ENCODE assay signal across 8 cellular contexts in genomic region chr15:82261566-82262421, GRCh38. TPM values are rescaled to one million over a fixed set of nuclear protein-coding genes. Genes with fewer than 3 reads are reported as not detected.
DNase-seq lines count a peak whose midpoint lies in the region; ATAC-seq and TF ChIP-seq lines count a peak whose summit lies in the region.
"Not testable (repeated sequence)": the region's sequence is repeated elsewhere in the genome, so short reads cannot be mapped to it uniquely, and the experiment has no call there.

No MANE protein-coding gene starts in this region.

- H3K9me2 ChIP-seq in OCI-LY1 (ENCODE audit: low read depth, low read length) = not testable (repeated sequence)

- 4% methylated on average over 19 of the region's 19 CpGs for WGBS in esophagus muscularis mucosa

- intact Hi-C loops in esophagus muscularis mucosa (cut with DNase I) = not testable (repeated sequence)

- H3K4me2 ChIP-seq in OCI-LY1 (ENCODE audit: low read length) = peak overlapping the region; percentile 78

- H3K4me3 ChIP-seq in OCI-LY1 (ENCODE audit: low read depth, low read length, poor library complexity, severe bottlenecking) (peak overlapping the region; percentile 95), esophagus muscularis mucosa (peak overlapping the region; percentile 81 to 87 (median 84)), mononuclear cell (ENCODE audit: low read length) (peak overlapping the region; percentile 67)

- H4K20me1 ChIP-seq in OCI-LY1 (ENCODE audit: insufficient read depth, low read length) = not testable (repeated sequence)

- H2AFZ ChIP-seq in OCI-LY1 (ENCODE audit: low read length) = peak overlapping the region; percentile 78; the same call in 1 of the 2 replicates

- H3K9ac ChIP-seq in OCI-LY1 (ENCODE audit: low read length) = peak overlapping the region; percentile 84

- H3K4me1 ChIP-seq in OCI-LY1 (ENCODE audit: insufficient read depth, low read length, severe bottlenecking) = peaks cover 26% of the 10 kb centered on the region
- peaks cover 15 to 34% (median 25%) of the 10 kb centered on the region in 4 donors for H3K4me1 ChIP-seq in esophagus muscularis mucosa
- H3K4me1 ChIP-seq in mononuclear cell (ENCODE audit: insufficient read depth, low read length) = peaks cover 19% of the 10 kb centered on the region

- in situ Hi-C loops in Caki2 (cut with HindIII; ENCODE audit: low pct_unique_long_range_greater_than_20kb, low sequenced_read_pairs) = not testable (repeated sequence)

- not testable (repeated sequence) for H3K79me2 ChIP-seq in OCI-LY1 (ENCODE audit: insufficient read depth, low read length)

- TF ChIP-seq POLR2A in esophagus muscularis mucosa (IDR thresholded peaks at IDR 0.05; ENCODE audit: low read depth) = not testable (repeated sequence)

- H3K36me3 ChIP-seq in OCI-LY1 (ENCODE audit: insufficient read depth, low read length) (peaks cover 17% of the 10 kb centered on the region; the same call in 1 of the 2 replicates), esophagus muscularis mucosa (peaks cover 6 to 19% (median 9%) of the 10 kb centered on the region in 4 donors)

- H3K27ac ChIP-seq in OCI-LY1 (ENCODE audit: low read depth, low read length, poor library complexity, severe bottlenecking) (peak overlapping the region; percentile 50), esophagus muscularis mucosa (replicated peaks in 1 of 4) (peak overlapping the region; percentile 77 to 89 (median 82))

- peak; percentile 61 for DNase-seq in Caki2 (ENCODE audit: low read depth)
- peak; percentile 1 for DNase-seq in activated T-helper 1 cell treated with Interleukin-2 at 50 U/mL for 16 hours (ENCODE audit: low read depth)
- not testable (repeated sequence) for DNase-seq in esophagus muscularis mucosa (ENCODE audit: extremely low spot score)
- DNase-seq in stimulated activated CD8-positive, alpha-beta memory T cell treated with anti-CD3 and anti-CD28 coated beads, Interleukin-4, amount 100 ng/mL, for 24 hours (ENCODE audit: low read depth) = peak; percentile 15

- TF ChIP-seq CTCF in OCI-LY1 (IDR thresholded peaks at IDR 0.05; ENCODE audit: low read length); esophagus muscularis mucosa (IDR thresholded peaks at IDR 0.05): not testable (repeated sequence)

- TF ChIP-seq EP300 in esophagus muscularis mucosa (IDR thresholded peaks at IDR 0.05) = not testable (repeated sequence)

- not testable (repeated sequence) for H3K27me3 ChIP-seq in OCI-LY1 (ENCODE audit: insufficient read depth, low read length); esophagus muscularis mucosa; mononuclear cell (ENCODE audit: insufficient read depth, low read length)

- not testable (repeated sequence) for H3F3A ChIP-seq in OCI-LY1 (ENCODE audit: insufficient read depth, low read length)

- H3K9me3 ChIP-seq in OCI-LY1 (ENCODE audit: low read length); esophagus muscularis mucosa; mononuclear cell (ENCODE audit: low read depth, low read length): not testable (repeated sequence)

- ATAC-seq in GM21447 (IDR thresholded peaks at IDR 0.05; ENCODE audit: unreplicated experiment) = peak; percentile 28
- peak; percentile 24 for ATAC-seq in HG03432 (IDR thresholded peaks at IDR 0.05; ENCODE audit: unreplicated experiment)

RNA-seq across cellular contexts. Expression of gene EFL1, which starts 0.7 kb away (rescaled TPM):
- 3.3 and 12.1 TPM in 2 replicates for total RNA-seq in Caki2 (2014; rRNA removed; shearing (Covaris generic); ENCODE audit: low replicate concordance)
- total RNA-seq in esophagus muscularis mucosa (10 to 100 TPM; 13.0 to 17.4 (median 13.2) TPM), mononuclear cell (10.8 TPM)

RNA-seq across cellular contexts. Expression of gene SAXO2, which starts 0.8 kb away (rescaled TPM):
- not detected in 2 replicates for total RNA-seq in Caki2 (2014; rRNA removed; shearing (Covaris generic); ENCODE audit: low replicate concordance)
- total RNA-seq in esophagus muscularis mucosa (1 to 10 TPM in 2 of 4 donors, under 1 TPM in 1, not detected in 1; 0.39 to 1.7 (median 1.3) TPM), mononuclear cell (2.1 TPM)
